ENCODE assay signal across 35 cellular contexts in genomic region chr19:57135797-57136196, GRCh38. TPM values are rescaled to one million over a fixed set of nuclear protein-coding genes. Genes with fewer than 3 reads are reported as not detected.
"Had no signal": no experiment of that assay in that cellular context is flagged by ENCODE, and none has a peak within 500 bp of the region (broad histone marks: within the 10 kb centered on the region; RNA-seq: fewer than 3 reads in every experiment).

No MANE protein-coding gene starts in this region.

- H3K4me1 ChIP-seq: pancreas, psoas muscle, spleen, suprapubic skin, testis, tibial artery, transverse colon, upper lobe of right lung, uterus had no signal

- FAIRE-seq: pancreas had no signal

- H3K27me3 ChIP-seq: neutrophil, pancreas, suprapubic skin, testis, tibial artery, transverse colon, upper lobe of right lung, uterus had no signal

- H3K4me3 ChIP-seq: pancreas, psoas muscle, skin epidermis, smooth muscle cell, spleen, suprapubic skin, testis, tibial artery, transverse colon, upper lobe of right lung, uterus had no signal

- H3K27ac ChIP-seq: neutrophil, pancreas, psoas muscle, skin epidermis, spleen, suprapubic skin, testis, tibial artery, transverse colon, upper lobe of right lung, uterus had no signal

- ATAC-seq: naive thymus-derived CD8-positive, alpha-beta T cell; natural killer cell treated with Interleukin-12 subunit alpha and Interleukin-12 subunit beta and Interleukin-15 and Interleukin-18, amount 100 ng/mL, for 72 hours; pancreas; psoas muscle; right cardiac atrium; sciatic nerve; stimulated activated memory B cell treated with anti-CD40 and anti-IgM and Interleukin-4, amounts not matched to agents 10 μg/mL and 1 μg/mL and 100 μg/mL, for 72 hours; stimulated activated naive CD8-positive, alpha-beta T cell treated with anti-CD3 and anti-CD28 coated beads, Interleukin-15, amount 100 ng/mL, for 72 hours; stimulated activated naive CD8-positive, alpha-beta T cell treated with anti-CD3 and anti-CD28 coated beads, Interleukin-15, Interleukin-2, amounts not matched to agents 100 U/mL and 50 U/mL, for 24 hours; upper lobe of right lung had no signal

- DNase-seq: naive thymus-derived CD8-positive, alpha-beta T cell; nephron progenitor cell; nucleus accumbens; pancreas; psoas muscle; right cardiac atrium; spleen; stimulated activated CD4-positive, alpha-beta T cell treated with anti-CD3 and anti-CD28 coated beads, Interleukin-12 subunit alpha, Interleukin-12 subunit beta, amount 100 ng/mL, for 4 hours; stimulated activated CD4-positive, alpha-beta T cell treated with anti-CD3 and anti-CD28 coated beads, Interleukin-1b, Interleukin-23, amount 100 ng/mL, for 48 hours; stimulated activated CD4-positive, alpha-beta T cell treated with anti-CD3 and anti-CD28 coated beads, Interleukin-4, amount 100 ng/mL, for 1 hour; stimulated activated CD4-positive, alpha-beta T cell treated with anti-CD3 and anti-CD28 coated beads, Interleukin-4, amount 100 ng/mL, for 4 hours; stimulated activated CD8-positive, alpha-beta memory T cell treated with anti-CD3 and anti-CD28 coated beads, Interleukin-4, amount 100 ng/mL, for 48 hours; stimulated activated naive CD4-positive, alpha-beta T cell; stimulated activated naive CD8-positive, alpha-beta T cell treated with anti-CD3 and anti-CD28 coated beads, Interleukin-15, amount 100 ng/mL, for 72 hours; stimulated activated naive CD8-positive, alpha-beta T cell treated with anti-CD3 and anti-CD28 coated beads, Interleukin-15, Interleukin-2, amounts not matched to agents 100 U/mL and 50 U/mL, for 24 hours; substantia nigra; testis; tibial artery; transverse colon; upper lobe of right lung; uterus had no signal

- H3K9me3 ChIP-seq: pancreas, suprapubic skin, testis, transverse colon, upper lobe of right lung, uterus had no signal

- H3K4me2 ChIP-seq: smooth muscle cell had no signal

- H3K36me3 ChIP-seq: neutrophil, pancreas, spleen, suprapubic skin, tibial artery, transverse colon, upper lobe of right lung, uterus had no signal

RNA-seq across cellular contexts. Expression of gene ZIM3, which starts 9.2 kb away (rescaled TPM):
- total RNA-seq: naive thymus-derived CD8-positive, alpha-beta T cell; natural killer cell treated with Interleukin-12 subunit alpha and Interleukin-12 subunit beta and Interleukin-15 and Interleukin-18, amount 100 ng/mL, for 72 hours; neural crest cell; omental fat pad; osteocyte; pancreas; posterior vena cava; psoas muscle; renal cortical epithelial cell; right cardiac atrium; sciatic nerve; smooth muscle cell; spleen; suprapubic skin; transverse colon; upper lobe of right lung; urinary bladder; uterus had no signal
- polyA plus RNA-seq: naive thymus-derived CD8-positive, alpha-beta T cell; pancreas; psoas muscle; right cardiac atrium; smooth muscle cell; spleen; thymus; urinary bladder had no signal

RNA-seq across cellular contexts. Expression of gene USP29, which starts 16.0 kb away (rescaled TPM):
- total RNA-seq: naive thymus-derived CD8-positive, alpha-beta T cell; natural killer cell treated with Interleukin-12 subunit alpha and Interleukin-12 subunit beta and Interleukin-15 and Interleukin-18, amount 100 ng/mL, for 72 hours; neural crest cell; osteocyte; pancreas; posterior vena cava; psoas muscle; renal cortical epithelial cell; right cardiac atrium; sciatic nerve; smooth muscle cell; spleen; suprapubic skin; transverse colon; upper lobe of right lung; urinary bladder had no signal
- polyA plus RNA-seq: naive thymus-derived CD8-positive, alpha-beta T cell; pancreas; psoas muscle; right cardiac atrium; smooth muscle cell; spleen; thymus; urinary bladder had no signal

RNA-seq across cellular contexts. Expression of gene DUXA, which starts 31.5 kb away (rescaled TPM):
- total RNA-seq: naive thymus-derived CD8-positive, alpha-beta T cell; natural killer cell treated with Interleukin-12 subunit alpha and Interleukin-12 subunit beta and Interleukin-15 and Interleukin-18, amount 100 ng/mL, for 72 hours; neural crest cell; omental fat pad; osteocyte; pancreas; psoas muscle; renal cortical epithelial cell; right cardiac atrium; sciatic nerve; smooth muscle cell; spleen; suprapubic skin; transverse colon; upper lobe of right lung; urinary bladder; uterus had no signal
- polyA plus RNA-seq: naive thymus-derived CD8-positive, alpha-beta T cell; pancreas; psoas muscle; right cardiac atrium; smooth muscle cell; spleen; urinary bladder had no signal
